In genomic region chr15:72116680-72117447, GRCh38 we compare ENCODE assay signal across 8 cellular contexts. TPM values are rescaled to one million over a fixed set of nuclear protein-coding genes. Genes with fewer than 3 reads are reported as not detected.
DNase-seq lines count a peak whose midpoint lies in the region; ATAC-seq and TF ChIP-seq lines count a peak whose summit lies in the region.

No MANE protein-coding gene starts in this region.

- peak overlapping the region; percentile 82 for H3K9ac ChIP-seq in Karpas-422 (ENCODE audit: low read length)

- TF ChIP-seq CTCF in GM13977 (IDR thresholded peaks at IDR 0.05; ENCODE audit: extremely low read depth, insufficient read depth, missing control alignments) (no peak), ovary (IDR thresholded peaks at IDR 0.05) (no peak)

- H3K36me3 ChIP-seq in Karpas-422 (ENCODE audit: insufficient read depth, low read length) (no peaks in the 10 kb centered on the region), ovary (no peaks in the 10 kb centered on the region)

- 1% methylated on average over 23 of the region's 23 CpGs for WGBS in ovary, 3 donors

- no peaks in the 10 kb centered on the region for H4K20me1 ChIP-seq in Karpas-422 (ENCODE audit: insufficient read depth, low read depth, low read length)

- H3K27ac ChIP-seq in Karpas-422 (ENCODE audit: low read length) (peak overlapping the region; percentile 87), ovary (peak overlapping the region; percentile 77 to 92)

- DNase-seq in ACHN (peak; percentile 33), GM13977 (ENCODE audit: low spot score) (peak; percentile 33), Karpas-422 (peak; percentile 95), Right ventricle myocardium superior (no peak), ovary (peak in 2 of 5 donors; percentile 47 to 51), 8988T (no peak), foreskin melanocyte (no peak)
- no peak for DNase-seq in activated naive CD4-positive, alpha-beta T cell treated with anti-CD3 and anti-CD28 coated beads, Interleukin-2, amount 50 U/mL, for 72 hours (ENCODE audit: low spot score in 2 of 2)

- no peak for TF ChIP-seq EP300 in ovary (IDR thresholded peaks at IDR 0.05)

- peaks cover 4 to 13% of the 10 kb centered on the region in 2 donors for H3K36me3 Mint-ChIP-seq in activated naive CD4-positive, alpha-beta T cell treated with anti-CD3 and anti-CD28 coated beads, Interleukin-2, amount 50 U/mL, for 72 hours

- H3K9me2 ChIP-seq in Karpas-422 (replicated peaks; ENCODE audit: insufficient read depth, low read length) = no peaks in the 10 kb centered on the region

- in situ Hi-C loops in ACHN (cut with HindIII; ENCODE audit: low pct_ligation_motif_present, low pct_unique_long_range_greater_than_20kb, low sequenced_read_pairs) (no loop called here), GM13977 (cut with MboI; ENCODE audit: low pct_unique_long_range_greater_than_20kb, low sequenced_read_pairs, unreplicated experiment) (no loop called here)

- peaks cover 62% of the 10 kb centered on the region for H3K79me2 ChIP-seq in Karpas-422 (ENCODE audit: low read length)

- peak overlapping the region; percentile 94 for H3K27ac Mint-ChIP-seq in activated naive CD4-positive, alpha-beta T cell treated with anti-CD3 and anti-CD28 coated beads, Interleukin-2, amount 50 U/mL, for 72 hours

- H3K4me1 ChIP-seq in Karpas-422 (ENCODE audit: low read length) (peaks cover 47% of the 10 kb centered on the region), ovary (ENCODE audit: insufficient read depth) (peaks cover 2% of the 10 kb centered on the region)

- ATAC-seq in activated naive CD4-positive, alpha-beta T cell treated with anti-CD3 and anti-CD28 coated beads, Interleukin-2, amount 50 U/mL, for 72 hours = peak in 1 of 2 donors; percentile 4
- peak; percentile 16 for ATAC-seq in Right ventricle myocardium superior (ENCODE audit: poor library complexity)

- no peak overlapping the region for H2AFZ ChIP-seq in Karpas-422 (ENCODE audit: low read length)

- H3K4me3 ChIP-seq in Karpas-422 (ENCODE audit: low read length) = peak overlapping the region; percentile 80
- H3K4me3 ChIP-seq in ovary = peak overlapping the region; percentile 52

- peak overlapping the region; percentile 85 for H3K4me2 ChIP-seq in Karpas-422 (ENCODE audit: low read depth, low read length, poor library complexity, severe bottlenecking)

- H3K27me3 ChIP-seq in Karpas-422 (ENCODE audit: low read length) = no peaks in the 10 kb centered on the region
- H3K27me3 ChIP-seq in ovary = no peaks in the 10 kb centered on the region

- no peak for TF ChIP-seq POLR2A in ovary (IDR thresholded peaks at IDR 0.05)

- no peaks in the 10 kb centered on the region for H3K9me3 Mint-ChIP-seq in activated naive CD4-positive, alpha-beta T cell treated with anti-CD3 and anti-CD28 coated beads, Interleukin-2, amount 50 U/mL, for 72 hours

- H3K9me3 ChIP-seq in Karpas-422 (ENCODE audit: low read length) (no peaks in the 10 kb centered on the region), ovary (no peaks in the 10 kb centered on the region)

- intact Hi-C loops in Right ventricle myocardium superior (cut with DNase I) = no loop called here
- intact Hi-C loops in ovary (cut with DNase I) = loop anchor here in 1 of 4 donors (5.0 kb wide), 1 partner anchor 355 kb away; the partner anchor contains the start of gene ARIH1

RNA-seq across cellular contexts. Expression of gene MYO9A, which starts 1.1 kb away (rescaled TPM):
- 78.5 and 142 TPM in 2 replicates for total RNA-seq in Karpas-422 (2014; rRNA removed; shearing (Covaris generic); ENCODE audit: low replicate concordance)
- 10 to 100 TPM; 13.1 to 20.9 TPM for total RNA-seq in activated naive CD4-positive, alpha-beta T cell treated with anti-CD3 and anti-CD28 coated beads, Interleukin-2, amount 50 U/mL, for 72 hours
- total RNA-seq in Right ventricle myocardium superior = 32.7 TPM
- 10 to 100 TPM; 38.0 to 71.6 (median 58.8) TPM for total RNA-seq in ovary
- 10 to 100 TPM in 1 of 2 donors, 1 to 10 TPM in 1; 8.1 to 18.2 TPM for polyA plus RNA-seq in ovary

RNA-seq across cellular contexts. Expression of gene SENP8, which starts 1.3 kb away (rescaled TPM):
- 1.0 and 6.8 TPM in 2 replicates for total RNA-seq in Karpas-422 (2014; rRNA removed; shearing (Covaris generic); ENCODE audit: low replicate concordance)
- 1 to 10 TPM in 1 of 2 donors, under 1 TPM in 1; 0.36 to 1.8 TPM for total RNA-seq in activated naive CD4-positive, alpha-beta T cell treated with anti-CD3 and anti-CD28 coated beads, Interleukin-2, amount 50 U/mL, for 72 hours
- total RNA-seq in Right ventricle myocardium superior (6.3 TPM), ovary (1 to 10 TPM in 6 of 7 donors, under 1 TPM in 1; 0.72 to 5.4 (median 3.2) TPM)
- polyA plus RNA-seq in ovary = 1 to 10 TPM; 1.7 to 4.4 TPM

Comparison
In these comparisons a context has a peak if more than half of its experiments do, and no peak if none do; other contexts are left out.
1. DNase-seq: peak in ACHN (single experiment), GM13977 (single experiment) and Karpas-422 (single experiment); none in activated naive CD4-positive, alpha-beta T cell treated with anti-CD3 and anti-CD28 coated beads, Interleukin-2, amount 50 U/mL, for 72 hours (0 of 2), Right ventricle myocardium superior (single experiment), 8988T (single experiment) and foreskin melanocyte (single experiment).